In the genomic region with DNA sequence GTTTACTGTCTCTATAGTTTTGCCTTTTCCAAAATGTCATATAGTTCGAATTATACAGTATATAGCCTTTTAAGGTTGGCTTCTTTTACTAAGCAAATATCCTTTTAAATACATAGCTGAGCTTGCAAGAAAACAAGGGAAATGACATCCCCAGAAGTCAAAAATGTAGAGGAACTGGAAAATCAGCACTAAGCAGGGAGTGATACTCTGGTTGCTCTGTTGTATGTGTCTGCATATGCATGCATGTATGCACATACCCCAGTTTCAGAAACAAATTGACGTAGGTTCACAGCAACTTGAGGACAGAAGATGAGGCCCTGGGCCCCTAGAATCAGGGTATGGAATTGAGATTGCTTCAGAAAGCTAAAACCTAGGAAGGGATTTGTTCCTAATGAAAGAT, we compare ENCODE assay signal across 14 cellular contexts.
"Had no signal": no experiment of that assay in that cellular context is flagged by ENCODE, and none has a peak within 500 bp of the region (broad histone marks: within the 10 kb centered on the region; RNA-seq: fewer than 3 reads in every experiment).

No MANE protein-coding gene starts in this region.

- H3K4me1 ChIP-seq: foreskin keratinocyte, stomach, transverse colon had no signal

- ATAC-seq: foreskin keratinocyte; naive thymus-derived CD4-positive, alpha-beta T cell; sciatic nerve had no signal

- H3K27ac ChIP-seq: coronary artery, dorsolateral prefrontal cortex, neutrophil, stomach, thoracic aorta, transverse colon had no signal

- H3K9me3 ChIP-seq: neutrophil, stomach, thoracic aorta, transverse colon had no signal

- H3K4me3 ChIP-seq: coronary artery, dorsolateral prefrontal cortex, stomach, thoracic aorta, transverse colon had no signal

- H3K27me3 ChIP-seq: dorsolateral prefrontal cortex, foreskin keratinocyte, neutrophil, stomach, transverse colon had no signal

- DNase-seq: dorsolateral prefrontal cortex; effector memory CD4-positive, alpha-beta T cell; naive thymus-derived CD4-positive, alpha-beta T cell; posterior cingulate gyrus; stimulated activated CD4-positive, alpha-beta T cell treated with anti-CD3 and anti-CD28 coated beads, Interleukin-2, amount 100 ng/mL, for 24 hours; stimulated activated naive CD4-positive, alpha-beta T cell; stomach; substantia nigra; transverse colon had no signal
